ENCODE assay signal across 15 cellular contexts in the genomic region with DNA sequence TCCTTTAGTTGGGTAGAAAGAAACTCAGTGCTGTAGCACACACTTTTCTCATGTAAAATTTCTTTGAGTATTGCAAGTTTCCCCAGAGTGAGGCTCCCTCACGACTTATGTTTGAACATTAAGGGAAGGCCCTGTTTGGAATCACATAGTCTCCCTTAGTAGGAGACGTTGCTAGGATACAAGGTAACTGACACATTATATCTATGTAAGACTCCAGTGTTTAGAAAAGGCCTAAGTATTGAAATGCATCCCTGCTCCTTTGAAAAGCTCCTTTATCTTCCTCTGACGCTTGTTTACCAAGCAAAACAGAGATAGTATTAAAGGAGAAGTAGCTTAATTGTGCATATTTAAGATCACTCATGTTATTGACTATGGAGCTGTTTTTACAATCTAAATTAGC.
A peak's percentile ranks its signal among the peaks of the same experiment; 100 is the strongest.
DNase-seq lines count a peak whose midpoint lies in the region; ATAC-seq and TF ChIP-seq lines count a peak whose summit lies in the region.
"Had no signal": no experiment of that assay in that cellular context is flagged by ENCODE, and none has a peak within 500 bp of the region (broad histone marks: within the 10 kb centered on the region; RNA-seq: fewer than 3 reads in every experiment).

No MANE protein-coding gene starts in this region.

- POLR2A ChIA-PET in HEK293T (lab: Yijun Ruan, JAX) = no interaction called here

- ATAC-seq in HG02763 (IDR thresholded peaks at IDR 0.05; ENCODE audit: unreplicated experiment) = no peak
- ATAC-seq in HG02884 (IDR thresholded peaks at IDR 0.05; ENCODE audit: unreplicated experiment) = no peak

- in situ Hi-C loops in SK-MEL-5 (cut with HindIII; ENCODE audit: low pct_unique_long_range_greater_than_20kb, low sequenced_read_pairs) = no loop called here

- CTCF ChIA-PET in HEK293T (lab: Yijun Ruan, JAX) = no interaction called here

- DNase-seq in COR-L47 (lab: John Stamatoyannopoulos, UW) (peak; percentile 55), NCI-H146 (lab: John Stamatoyannopoulos, UW) (peak; percentile 87), SK-MEL-5 (ENCODE audit: low read depth, low spot score) (peak; percentile 92), medulla oblongata (ENCODE audit: extremely low spot score) (peak; percentile 62), HEK293T (ENCODE audit: extremely low spot score) (no peak), ecto neural progenitor cell (ENCODE audit: low spot score) (no peak)
- DNase-seq: activated CD4-positive, alpha-beta memory T cell treated with anti-CD3 and anti-CD28 coated beads for 36 hours; activated T-cell treated with anti-CD3 and anti-CD28 coated beads, Interleukin-2, amount 50 U/mL, for 24 hours; dermis blood vessel endothelial cell; esophagus squamous epithelium; NCI-H2081 treated with DMSO at 0.1 percent for 48 hours; stimulated activated naive CD4-positive, alpha-beta T cell treated with Interleukin-2 at 50 U/mL for 16 hours; uterus had no signal

TF ChIP-seq in HEK293T, 16 proteins besides CTCF, POLR2A, EP300 and RAD21:
- TF ChIP-seq HDGF (IDR thresholded peaks at IDR 0.05; ENCODE audit: borderline replicate concordance) (no peak), L3MBTL2 (conservative IDR thresholded peaks at IDR 0.05) (no peak), SP1 (IDR thresholded peaks at IDR 0.05) (no peak), ZNF384 (IDR thresholded peaks at IDR 0.05) (no peak), SUZ12 (IDR thresholded peaks at IDR 0.05) (no peak), ARNT (IDR thresholded peaks at IDR 0.05) (no peak), CTBP1 (IDR thresholded peaks at IDR 0.05; ENCODE audit: borderline replicate concordance) (no peak), ELF4 (IDR thresholded peaks at IDR 0.05) (no peak), LEF1 (IDR thresholded peaks at IDR 0.05; ENCODE audit: borderline replicate concordance) (no peak), FOXK2 (IDR thresholded peaks at IDR 0.05) (no peak), NFRKB (IDR thresholded peaks at IDR 0.05) (no peak), TARDBP (IDR thresholded peaks at IDR 0.05) (no peak), FOXM1 (IDR thresholded peaks at IDR 0.05; ENCODE audit: borderline replicate concordance) (no peak), BHLHE40 (IDR thresholded peaks at IDR 0.05; ENCODE audit: borderline replicate concordance) (no peak), FOXA1 (IDR thresholded peaks at IDR 0.05) (no peak)
- TF ChIP-seq, protein P1, sequence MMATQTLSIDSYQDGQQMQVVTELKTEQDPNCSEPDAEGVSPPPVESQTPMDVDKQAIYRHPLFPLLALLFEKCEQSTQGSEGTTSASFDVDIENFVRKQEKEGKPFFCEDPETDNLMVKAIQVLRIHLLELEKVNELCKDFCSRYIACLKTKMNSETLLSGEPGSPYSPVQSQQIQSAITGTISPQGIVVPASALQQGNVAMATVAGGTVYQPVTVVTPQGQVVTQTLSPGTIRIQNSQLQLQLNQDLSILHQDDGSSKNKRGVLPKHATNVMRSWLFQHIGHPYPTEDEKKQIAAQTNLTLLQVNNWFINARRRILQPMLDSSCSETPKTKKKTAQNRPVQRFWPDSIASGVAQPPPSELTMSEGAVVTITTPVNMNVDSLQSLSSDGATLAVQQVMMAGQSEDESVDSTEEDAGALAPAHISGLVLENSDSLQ (IDR thresholded peaks at IDR 0.05) = no peak

Comparison
In these comparisons a context has a peak if more than half of its experiments do, and no peak if none do; other contexts are left out.
1. DNase-seq: peak in COR-L47 (single experiment), NCI-H146 (single experiment), SK-MEL-5 (single experiment) and medulla oblongata (single experiment); none in HEK293T (single experiment) and ecto neural progenitor cell (single experiment).